Comparison of ENCODE assay signal across 8 cellular contexts in genomic region chrX:68732906-68733493, GRCh38.
DNase-seq lines count a peak whose midpoint lies in the region; ATAC-seq and TF ChIP-seq lines count a peak whose summit lies in the region.

No MANE protein-coding gene starts in this region.

- no peaks in the 10 kb centered on the region for H3K4me1 ChIP-seq in CD8-positive, alpha-beta memory T cell (ENCODE audit: insufficient read depth, low read length)
- no peaks in the 10 kb centered on the region for H3K4me1 ChIP-seq in breast epithelium

- TF ChIP-seq CTCF in LNCaP clone FGC (IDR thresholded peaks at IDR 0.05; ENCODE audit: control insufficient read depth, extremely low read depth, insufficient read depth) (peak; percentile 60), VCaP (conservative IDR thresholded peaks at IDR 0.05) (peak; percentile 76), breast epithelium (IDR thresholded peaks at IDR 0.05) (peak in 2 of 3 donors; percentile 41 to 45)

- no peaks in the 10 kb centered on the region for H3K27me3 ChIP-seq in CD8-positive, alpha-beta memory T cell (ENCODE audit: insufficient read depth, low read length, poor library complexity, severe bottlenecking)
- peaks cover 0 to 60% of the 10 kb centered on the region in 2 donors for H3K27me3 ChIP-seq in breast epithelium

- CTCF ChIA-PET in CD8-positive, alpha-beta memory T cell (lab: Charles Lee) = interaction anchor here (0.9 kb wide), 1 partner anchor 95 kb away, joined by 3 read pairs; no protein-coding TSS in a partner anchor

- intact Hi-C loops in breast epithelium (cut with DNase I; ENCODE audit: low total_unique reads) = no loop called here

- no peak overlapping the region for H3K27ac ChIP-seq in CD8-positive, alpha-beta memory T cell (ENCODE audit: low read depth, low read length)
- H3K27ac ChIP-seq in VCaP = no peak overlapping the region
- no peak overlapping the region for H3K27ac ChIP-seq in breast epithelium

- no peaks in the 10 kb centered on the region for H3K9me3 ChIP-seq in CD8-positive, alpha-beta memory T cell (ENCODE audit: low read length)
- no peaks in the 10 kb centered on the region for H3K9me3 ChIP-seq in breast epithelium

- peak; percentile 86 for ATAC-seq in GM19395 (IDR thresholded peaks at IDR 0.05; ENCODE audit: unreplicated experiment)

- peak overlapping the region in 1 of 8 donors; percentile 32 for H3K27ac Mint-ChIP-seq in CD8-positive, alpha-beta memory T cell

- peaks cover 13 to 16% of the 10 kb centered on the region in 2 donors for H3K27me3 Mint-ChIP-seq in CD8-positive, alpha-beta memory T cell

- peaks cover 0 to 7% (median 0%) of the 10 kb centered on the region in 3 donors for H3K4me1 Mint-ChIP-seq in CD8-positive, alpha-beta memory T cell

- POLR2A ChIA-PET in CD8-positive, alpha-beta memory T cell (lab: Charles Lee) = no interaction called here

- H3K9me3 Mint-ChIP-seq in CD8-positive, alpha-beta memory T cell = no peaks in the 10 kb centered on the region

- TF ChIP-seq POLR2A in breast epithelium (IDR thresholded peaks at IDR 0.05) = no peak

- H3K36me3 ChIP-seq in CD8-positive, alpha-beta memory T cell (ENCODE audit: insufficient read depth, low read length) = no peaks in the 10 kb centered on the region
- H3K36me3 ChIP-seq in breast epithelium = no peaks in the 10 kb centered on the region

- H3K36me3 Mint-ChIP-seq in CD8-positive, alpha-beta memory T cell = no peaks in the 10 kb centered on the region

- no peak overlapping the region for H3K4me3 Mint-ChIP-seq in CD8-positive, alpha-beta memory T cell

- peak; percentile 28 to 62 (median 33) for DNase-seq in CD8-positive, alpha-beta memory T cell
- DNase-seq in LNCaP clone FGC (ENCODE audit: low read depth) = peak; percentile 6
- DNase-seq in breast epithelium (ENCODE audit: low spot score in 2 of 2) = no peak
- DNase-seq in kidney tubule cell (ENCODE audit: low spot score) = peak; percentile 50
- DNase-seq in stimulated activated CD4-positive, alpha-beta T cell treated with anti-CD3 and anti-CD28 coated beads, TNF-alpha, amount 100 ng/mL, for 1 hour (ENCODE audit: low read depth in 3 of 3, low spot score in 1 of 3) = peak in 2 of 3 donors; percentile 24 to 44
- DNase-seq in putamen (ENCODE audit: low spot score) = no peak

- H3K4me3 ChIP-seq in CD8-positive, alpha-beta memory T cell (ENCODE audit: low read length) = no peak overlapping the region
- no peak overlapping the region for H3K4me3 ChIP-seq in LNCaP clone FGC (ENCODE audit: low read depth, low read length)
- no peak overlapping the region for H3K4me3 ChIP-seq in breast epithelium

Comparison
In these comparisons a context has a peak if more than half of its experiments do, and no peak if none do; other contexts are left out.
1. DNase-seq: peak in CD8-positive, alpha-beta memory T cell (5 of 5), LNCaP clone FGC (single experiment), kidney tubule cell (single experiment) and stimulated activated CD4-positive, alpha-beta T cell treated with anti-CD3 and anti-CD28 coated beads, TNF-alpha, amount 100 ng/mL, for 1 hour (2 of 3); none in breast epithelium (0 of 2) and putamen (single experiment).
2. Peak in every context shown above with its lines, with median percentiles within 50 percentile points of each other: CTCF ChIP-seq.